ENCODE assay signal across 16 cellular contexts in genomic region chr10:14801693-14802092, GRCh38. TPM values are rescaled to one million over a fixed set of nuclear protein-coding genes. Genes with fewer than 3 reads are reported as not detected.
A peak's percentile ranks its signal among the peaks of the same experiment; 100 is the strongest.
DNase-seq lines count a peak whose midpoint lies in the region; ATAC-seq and TF ChIP-seq lines count a peak whose summit lies in the region.
"Had no signal": no experiment of that assay in that cellular context is flagged by ENCODE, and none has a peak within 500 bp of the region (broad histone marks: within the 10 kb centered on the region; RNA-seq: fewer than 3 reads in every experiment).

No MANE protein-coding gene starts in this region.

- H3K9me3 ChIP-seq in cardiac muscle cell (ENCODE audit: low read depth) = no peaks in the 10 kb centered on the region
- H3K9me3 ChIP-seq: uterus had no signal

- H3K27me3 Mint-ChIP-seq in activated naive CD4-positive, alpha-beta T cell treated with anti-CD3 and anti-CD28 coated beads for 36 hours (ENCODE audit: low read depth) = no peaks in the 10 kb centered on the region
- H3K27me3 Mint-ChIP-seq in activated CD8-positive, alpha-beta T cell treated with anti-CD3 and anti-CD28 coated beads, Interleukin-2, amount 10 ng/mL, durations not matched to agents 7 days and 5 days (ENCODE audit: low read depth) = peaks cover 24% of the 10 kb centered on the region

- no peaks in the 10 kb centered on the region for H3K4me1 Mint-ChIP-seq in activated naive CD4-positive, alpha-beta T cell treated with anti-CD3 and anti-CD28 coated beads for 36 hours (ENCODE audit: low read depth)
- H3K4me1 Mint-ChIP-seq in activated CD8-positive, alpha-beta T cell treated with anti-CD3 and anti-CD28 coated beads, Interleukin-2, amount 10 ng/mL, durations not matched to agents 7 days and 5 days (ENCODE audit: low read depth) = no peaks in the 10 kb centered on the region
- H3K4me1 Mint-ChIP-seq: mesothelial cell of epicardium had no signal

- H3K36me3 Mint-ChIP-seq in activated naive CD4-positive, alpha-beta T cell treated with anti-CD3 and anti-CD28 coated beads for 36 hours (ENCODE audit: low read depth) = no peaks in the 10 kb centered on the region
- no peaks in the 10 kb centered on the region for H3K36me3 Mint-ChIP-seq in activated CD8-positive, alpha-beta T cell treated with anti-CD3 and anti-CD28 coated beads, Interleukin-2, amount 10 ng/mL, durations not matched to agents 7 days and 5 days (ENCODE audit: low read depth)
- H3K36me3 Mint-ChIP-seq: mesothelial cell of epicardium had no signal

- ATAC-seq in Right ventricle myocardium superior (ENCODE audit: poor library complexity) (no peak), HG02623 (IDR thresholded peaks at IDR 0.05; ENCODE audit: unreplicated experiment) (no peak)
- ATAC-seq in activated CD8-positive, alpha-beta T cell treated with anti-CD3 and anti-CD28 coated beads, Interleukin-2, amount 10 ng/mL, durations not matched to agents 7 days and 5 days = no peak

- no peak overlapping the region for H3K4me3 ChIP-seq in cardiac muscle cell
- no peak overlapping the region for H3K4me3 ChIP-seq in fibroblast of mammary gland (ENCODE audit: control insufficient read depth, low read depth, low read length)
- H3K4me3 ChIP-seq: uterus had no signal

- peaks cover 4% of the 10 kb centered on the region for H3K27me3 ChIP-seq in cardiac muscle cell
- H3K27me3 ChIP-seq: uterus had no signal

- no peak overlapping the region for H3K4me3 Mint-ChIP-seq in activated naive CD4-positive, alpha-beta T cell treated with anti-CD3 and anti-CD28 coated beads for 36 hours
- no peak overlapping the region for H3K4me3 Mint-ChIP-seq in activated CD8-positive, alpha-beta T cell treated with anti-CD3 and anti-CD28 coated beads, Interleukin-2, amount 10 ng/mL, durations not matched to agents 7 days and 5 days
- H3K4me3 Mint-ChIP-seq: mesothelial cell of epicardium had no signal

- no peaks in the 10 kb centered on the region for H3K9me3 Mint-ChIP-seq in activated naive CD4-positive, alpha-beta T cell treated with anti-CD3 and anti-CD28 coated beads for 36 hours
- H3K9me3 Mint-ChIP-seq in activated CD8-positive, alpha-beta T cell treated with anti-CD3 and anti-CD28 coated beads, Interleukin-2, amount 10 ng/mL, durations not matched to agents 7 days and 5 days (ENCODE audit: insufficient read depth) = no peaks in the 10 kb centered on the region

- no peaks in the 10 kb centered on the region for H3K4me1 ChIP-seq in cardiac muscle cell (ENCODE audit: low read depth)
- H3K4me1 ChIP-seq: uterus had no signal

- POLR2A ChIA-PET in activated CD8-positive, alpha-beta T cell treated with anti-CD3 and anti-CD28 coated beads, Interleukin-2, amount 10 ng/mL, durations not matched to agents 7 days and 5 days (lab: Charles Lee) = no interaction called here

- no peak overlapping the region for H3K27ac Mint-ChIP-seq in activated naive CD4-positive, alpha-beta T cell treated with anti-CD3 and anti-CD28 coated beads for 36 hours
- no peak overlapping the region for H3K27ac Mint-ChIP-seq in activated CD8-positive, alpha-beta T cell treated with anti-CD3 and anti-CD28 coated beads, Interleukin-2, amount 10 ng/mL, durations not matched to agents 7 days and 5 days
- H3K27ac Mint-ChIP-seq: mesothelial cell of epicardium had no signal

- peak; percentile 6 for TF ChIP-seq CTCF in cardiac muscle cell (IDR thresholded peaks at IDR 0.05; ENCODE audit: low read depth, low read length)
- no peak for TF ChIP-seq CTCF in fibroblast of mammary gland (conservative IDR thresholded peaks at IDR 0.05; ENCODE audit: control insufficient read depth, insufficient read depth, low read depth, low read length)

- no peak overlapping the region for H3K27ac ChIP-seq in cardiac muscle cell
- H3K27ac ChIP-seq: uterus had no signal

- H3K36me3 ChIP-seq in cardiac muscle cell = no peaks in the 10 kb centered on the region
- H3K36me3 ChIP-seq: uterus had no signal

- CTCF ChIA-PET in activated naive CD4-positive, alpha-beta T cell treated with anti-CD3 and anti-CD28 coated beads for 36 hours (lab: Charles Lee) = interaction anchor here (0.6 kb wide), 1 partner anchor 183 kb away, joined by 4 read pairs; no protein-coding TSS in a partner anchor
- CTCF ChIA-PET in activated CD8-positive, alpha-beta T cell treated with anti-CD3 and anti-CD28 coated beads, Interleukin-2, amount 10 ng/mL, durations not matched to agents 7 days and 5 days (lab: Charles Lee) = no interaction called here

- DNase-seq in cardiac muscle cell (ENCODE audit: low read depth in 1 of 2, low spot score in 1 of 2) = peak in 1 of 2 donors; percentile 20
- DNase-seq in Right ventricle myocardium superior = no peak
- peak; percentile 50 for DNase-seq in RPMI7951 (ENCODE audit: low read depth)
- peak; percentile 7 for DNase-seq in fibroblast of mammary gland (ENCODE audit: low read depth)
- DNase-seq in activated naive CD4-positive, alpha-beta T cell treated with anti-CD3 and anti-CD28 coated beads for 36 hours = no peak
- DNase-seq in NCI-H1694 treated with DMSO at 0.1 percent for 48 hours (lab: John Stamatoyannopoulos, UW) = no peak
- no peak for DNase-seq in activated CD8-positive, alpha-beta T cell treated with anti-CD3 and anti-CD28 coated beads, Interleukin-2, amount 10 ng/mL, durations not matched to agents 7 days and 5 days
- DNase-seq: ACHN; activated naive CD4-positive, alpha-beta T cell; nucleus accumbens; OCI-M1; stimulated activated naive CD4-positive, alpha-beta T cell; SW 1271 had no signal

- intact Hi-C loops in Right ventricle myocardium superior (cut with DNase I) = no loop called here
- intact Hi-C loops in activated naive CD4-positive, alpha-beta T cell treated with anti-CD3 and anti-CD28 coated beads for 36 hours (cut with micrococcal nuclease) = no loop called here

RNA-seq across cellular contexts. Expression of gene FAM107B, which starts 27.0 kb away (rescaled TPM):
- total RNA-seq in cardiac muscle cell (6.0 TPM in 2 replicates), Right ventricle myocardium superior (3.3 TPM)
- polyA plus RNA-seq in cardiac muscle cell = 9.6 and 12.8 TPM in 2 replicates
- 33.1 and 39.9 TPM in 2 replicates for total RNA-seq in RPMI7951 (2014; rRNA removed; shearing (Covaris generic))
- total RNA-seq in activated naive CD4-positive, alpha-beta T cell treated with anti-CD3 and anti-CD28 coated beads for 36 hours = 100 to 1,000 TPM; 105 to 129 TPM
- total RNA-seq in activated CD8-positive, alpha-beta T cell treated with anti-CD3 and anti-CD28 coated beads, Interleukin-2, amount 10 ng/mL, durations not matched to agents 7 days and 5 days = 100 to 1,000 TPM; 130 to 135 TPM

RNA-seq across cellular contexts. Expression of gene CDNF, which starts 36.1 kb away (rescaled TPM):
- total RNA-seq in cardiac muscle cell (0.74 and 4.1 TPM in 2 replicates), Right ventricle myocardium superior (2.3 TPM)
- 1.4 and 2.9 TPM in 2 replicates for polyA plus RNA-seq in cardiac muscle cell
- 0.29 TPM in 1 of 2 replicates, not detected in the other for total RNA-seq in RPMI7951 (2014; rRNA removed; shearing (Covaris generic))
- total RNA-seq in activated naive CD4-positive, alpha-beta T cell treated with anti-CD3 and anti-CD28 coated beads for 36 hours = 1 to 10 TPM; 1.6 to 1.8 TPM
- 1 to 10 TPM in 1 of 2 experiments, under 1 TPM in 1; 0.89 to 1.2 TPM for total RNA-seq in activated CD8-positive, alpha-beta T cell treated with anti-CD3 and anti-CD28 coated beads, Interleukin-2, amount 10 ng/mL, durations not matched to agents 7 days and 5 days

RNA-seq across cellular contexts. Expression of gene HSPA14, which starts 36.4 kb away (rescaled TPM):
- total RNA-seq in cardiac muscle cell (14.0 and 14.2 TPM in 2 replicates), Right ventricle myocardium superior (7.3 TPM)
- polyA plus RNA-seq in cardiac muscle cell = 19.3 and 22.3 TPM in 2 replicates
- 38.7 and 51.5 TPM in 2 replicates for total RNA-seq in RPMI7951 (2014; rRNA removed; shearing (Covaris generic))
- total RNA-seq in activated naive CD4-positive, alpha-beta T cell treated with anti-CD3 and anti-CD28 coated beads for 36 hours = 10 to 100 TPM; 28.1 to 29.9 TPM
- 10 to 100 TPM; 28.9 to 31.4 TPM for total RNA-seq in activated CD8-positive, alpha-beta T cell treated with anti-CD3 and anti-CD28 coated beads, Interleukin-2, amount 10 ng/mL, durations not matched to agents 7 days and 5 days

RNA-seq across cellular contexts. Expression of gene MSANTD7, which starts 36.4 kb away (rescaled TPM):
- total RNA-seq in cardiac muscle cell (16.0 and 16.7 TPM in 2 replicates), Right ventricle myocardium superior (4.4 TPM)
- 8.0 and 10.1 TPM in 2 replicates for polyA plus RNA-seq in cardiac muscle cell
- total RNA-seq in RPMI7951 (2014; rRNA removed; shearing (Covaris generic)) = 20.5 and 24.6 TPM in 2 replicates
- total RNA-seq in activated naive CD4-positive, alpha-beta T cell treated with anti-CD3 and anti-CD28 coated beads for 36 hours = 10 to 100 TPM; 19.6 to 21.3 TPM
- 10 to 100 TPM; 21.8 to 22.5 TPM for total RNA-seq in activated CD8-positive, alpha-beta T cell treated with anti-CD3 and anti-CD28 coated beads, Interleukin-2, amount 10 ng/mL, durations not matched to agents 7 days and 5 days

Comparison
In these comparisons a context has a peak if more than half of its experiments do, and no peak if none do; other contexts are left out.
1. DNase-seq: peak in RPMI7951 (single experiment) and fibroblast of mammary gland (single experiment); none in Right ventricle myocardium superior (single experiment), activated naive CD4-positive, alpha-beta T cell treated with anti-CD3 and anti-CD28 coated beads for 36 hours (single experiment), NCI-H1694 treated with DMSO at 0.1 percent for 48 hours (single experiment) and activated CD8-positive, alpha-beta T cell treated with anti-CD3 and anti-CD28 coated beads, Interleukin-2, amount 10 ng/mL, durations not matched to agents 7 days and 5 days (single experiment).